ENCODE assay signal across 8 cellular contexts in the genomic region with DNA sequence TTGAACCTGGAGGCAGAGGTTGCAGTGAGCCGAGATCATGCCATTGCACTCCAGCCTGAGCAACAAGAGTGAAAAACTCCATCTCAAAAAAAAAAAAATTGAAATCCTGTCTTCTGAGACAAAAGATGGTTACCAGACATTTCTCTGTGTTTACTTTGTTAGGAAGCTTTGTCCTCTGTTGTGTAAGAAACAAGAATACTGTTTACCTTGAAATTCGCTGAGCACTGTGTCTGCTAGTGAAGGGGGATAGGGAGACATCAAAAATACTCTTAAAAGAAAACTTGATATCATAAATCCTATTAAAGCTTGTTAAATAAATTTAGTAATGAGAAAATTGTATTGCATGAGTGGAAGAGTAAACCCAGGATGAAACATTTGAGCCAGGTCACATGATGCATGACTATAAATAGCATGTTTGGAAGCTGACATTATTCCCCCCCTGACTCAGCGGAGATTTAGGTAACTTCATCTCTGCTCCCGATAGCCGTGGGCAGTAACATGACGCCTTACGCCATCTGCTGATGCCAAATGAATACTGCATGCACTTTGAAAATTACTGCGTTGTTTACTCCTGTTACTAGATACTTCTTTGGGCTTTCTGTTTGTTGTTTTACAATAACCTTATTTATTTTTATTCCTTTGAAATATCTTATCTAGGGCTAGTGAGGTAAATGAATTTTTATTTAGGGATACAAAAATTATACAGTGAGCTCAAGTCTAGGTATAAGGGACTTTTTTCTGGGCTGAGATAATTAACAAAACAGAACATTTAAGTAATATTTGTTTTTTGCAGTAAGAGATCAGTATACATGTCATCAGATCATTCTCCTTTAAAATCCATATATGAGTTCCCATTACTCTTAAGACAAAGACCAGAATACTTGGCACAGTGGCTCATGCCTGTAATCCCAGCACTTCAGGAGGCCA.
DNase-seq lines count a peak whose midpoint lies in the region; ATAC-seq and TF ChIP-seq lines count a peak whose summit lies in the region.

No MANE protein-coding gene starts in this region.

- no peak overlapping the region for H2AK5ac ChIP-seq in trophoblast cell (ENCODE audit: low read length)

- H3K4me3 ChIP-seq in LNCaP clone FGC (ENCODE audit: low read depth, low read length) (no peak overlapping the region), Panc1 (ENCODE audit: low read depth in 2 of 2, low read length in 2 of 2) (no peak overlapping the region), trophoblast cell (ENCODE audit: low read depth, low read length) (no peak overlapping the region)

- no peak overlapping the region for H4K12ac ChIP-seq in trophoblast cell (ENCODE audit: low read depth, low read length)

- no peak overlapping the region for H2AFZ ChIP-seq in trophoblast cell (ENCODE audit: insufficient read depth, low read length, poor library complexity)

- POLR2A ChIA-PET in Panc1 (lab: Charles Lee) = no interaction called here

- H4K8ac ChIP-seq in trophoblast cell (ENCODE audit: low read depth, low read length) = no peak overlapping the region

- H3K23ac ChIP-seq in trophoblast cell (ENCODE audit: low read length) = no peak overlapping the region

- H3K27ac ChIP-seq in Panc1 (ENCODE audit: low read length) (peak overlapping the region; percentile 67), trophoblast cell (ENCODE audit: low read depth, low read length) (no peak overlapping the region)

- TF ChIP-seq CTCF in LNCaP clone FGC (IDR thresholded peaks at IDR 0.05; ENCODE audit: control insufficient read depth, extremely low read depth, insufficient read depth) (peak; percentile 84), Panc1 (IDR thresholded peaks at IDR 0.05) (peak; percentile 90)

- H3K4me1 ChIP-seq in Panc1 (ENCODE audit: control insufficient read depth, insufficient read depth, low read length) = peaks cover 24% of the 10 kb centered on the region
- H3K4me1 ChIP-seq in trophoblast cell (ENCODE audit: control insufficient read depth in 1 of 2, insufficient read depth in 2 of 2, low read length in 2 of 2) = no peaks in the 10 kb centered on the region

- no peak overlapping the region for H2BK12ac ChIP-seq in trophoblast cell (ENCODE audit: low read length)

- no CpG with 5 or more reads among the region's 8 CpGs for WGBS in trophoblast cell (ENCODE audit: extremely low coverage, insufficient coverage, insufficient read length)

- in situ Hi-C loops in Panc1 (cut with HindIII; ENCODE audit: low pct_unique_long_range_greater_than_20kb, low sequenced_read_pairs) = no loop called here

- H2BK5ac ChIP-seq in trophoblast cell (ENCODE audit: low read depth, low read length, poor library complexity) = no peak overlapping the region

- H3K9ac ChIP-seq in trophoblast cell (ENCODE audit: low read length) = no peak overlapping the region

- H3K79me2 ChIP-seq in trophoblast cell (ENCODE audit: control insufficient read depth, insufficient read depth, low read length, poor library complexity) = no peaks in the 10 kb centered on the region

- CTCF ChIA-PET in Panc1 (lab: Charles Lee) = interaction anchor here (0.5 to 2.3 kb wide), 8 partner anchors 19 to 373 kb away, joined by 3 to 13 read pairs (median 4); no protein-coding TSS in a partner anchor

- no peak overlapping the region for H3K4ac ChIP-seq in trophoblast cell (ENCODE audit: low read depth, low read length)

- intact Hi-C loops in Panc1 (cut with micrococcal nuclease; ENCODE audit: unreplicated experiment) = loop anchor here (5.0 kb wide), 3 partner anchors 118 to 233 kb away; no protein-coding TSS in a partner anchor

- peaks cover 17% of the 10 kb centered on the region; the same call in 1 of the 2 replicates for H3K36me3 ChIP-seq in Panc1 (ENCODE audit: control insufficient read depth, insufficient read depth, low read length)
- H3K36me3 ChIP-seq in trophoblast cell (ENCODE audit: control insufficient read depth in 1 of 2, insufficient read depth in 2 of 2, low read length in 2 of 2) = no peaks in the 10 kb centered on the region

- H3K4me2 ChIP-seq in trophoblast cell (ENCODE audit: low read length) = no peak overlapping the region

- DNase-seq in AG20443 (ENCODE audit: low spot score) (peak; percentile 91), LNCaP clone FGC (ENCODE audit: low read depth) (peak; percentile 62), Panc1 (ENCODE audit: low read depth, low spot score) (peak; percentile 92), globus pallidus (ENCODE audit: low spot score) (peak; percentile 60), trophoblast cell (peak; percentile 64 to 94), mesenteric fat pad (ENCODE audit: low spot score) (no peak)
- DNase-seq in activated naive CD4-positive, alpha-beta T cell treated with Interleukin-2 at 50 U/mL for 16 hours = peak; percentile 47

- H4K91ac ChIP-seq in trophoblast cell (ENCODE audit: low read depth, low read length) = no peak overlapping the region

- no peak overlapping the region for H3K14ac ChIP-seq in trophoblast cell (ENCODE audit: low read length)

- TSS peak; percentile 11 for BruUV-seq in Panc1 (replicated peaks; lab: Mats Ljungman, UMichigan)

- H3K9me3 ChIP-seq in Panc1 (ENCODE audit: control insufficient read depth, insufficient read depth, low read depth, low read length) (no peaks in the 10 kb centered on the region), trophoblast cell (ENCODE audit: insufficient read depth, low read depth, low read length) (no peaks in the 10 kb centered on the region)

- H3K27me3 ChIP-seq in Panc1 (ENCODE audit: control insufficient read depth, insufficient read depth, low read length) (no peaks in the 10 kb centered on the region), trophoblast cell (ENCODE audit: insufficient read depth, low read length) (no peaks in the 10 kb centered on the region)

- H2BK120ac ChIP-seq in trophoblast cell (ENCODE audit: insufficient read depth, low read length, poor library complexity) = no peak overlapping the region

- peak; percentile 50 for ATAC-seq in GM18909 (IDR thresholded peaks at IDR 0.05; ENCODE audit: poor library complexity, unreplicated experiment)
- peak; percentile 95 for ATAC-seq in Panc1

- no peaks in the 10 kb centered on the region for H3K79me1 ChIP-seq in trophoblast cell (ENCODE audit: low read length)

- H3K18ac ChIP-seq in trophoblast cell (ENCODE audit: low read length) = no peak overlapping the region
